8 cellular contexts compared by ENCODE assay signal in genomic region chr1:9542425-9542824, GRCh38. TPM values are rescaled to one million over a fixed set of nuclear protein-coding genes. Genes with fewer than 3 reads are reported as not detected.
DNase-seq lines count a peak whose midpoint lies in the region; ATAC-seq and TF ChIP-seq lines count a peak whose summit lies in the region.
"Had no signal": no experiment of that assay in that cellular context is flagged by ENCODE, and none has a peak within 500 bp of the region (broad histone marks: within the 10 kb centered on the region; RNA-seq: fewer than 3 reads in every experiment).

No MANE protein-coding gene starts in this region.

- peak overlapping the region; percentile 53 for H3K4me3 Mint-ChIP-seq in nephron progenitor cell
- no peak overlapping the region for H3K4me3 Mint-ChIP-seq in glutamatergic neuron (ENCODE audit: unreplicated experiment)

- ATAC-seq in HG02970 (IDR thresholded peaks at IDR 0.05; ENCODE audit: low FRiP score, unreplicated experiment) = no peak

- H3K9me3 Mint-ChIP-seq in nephron progenitor cell (peaks cover 3% of the 10 kb centered on the region), glutamatergic neuron (ENCODE audit: unreplicated experiment) (peaks cover 1% of the 10 kb centered on the region)

- DNase-seq in DMS79 treated with DMSO at 0.1 percent for 48 hours (lab: John Stamatoyannopoulos, UW) (peak; percentile 56), NAMALWA (ENCODE audit: low spot score) (peak; percentile 43), dermis microvascular lymphatic vessel endothelial cell (ENCODE audit: low read depth in 2 of 2) (peak; percentile 43 to 70), nephron progenitor cell (no peak), glutamatergic neuron (no peak)
- no peak for DNase-seq in activated effector memory CD4-positive, alpha-beta T cell treated with anti-CD3 and anti-CD28 coated beads, Interleukin-2, amount 50 U/mL, for 16 hours
- DNase-seq: stimulated activated naive CD4-positive, alpha-beta T cell treated with Interleukin-2 at 50 U/mL for 16 hours had no signal

- H3K4me1 Mint-ChIP-seq in nephron progenitor cell = peaks cover 44% of the 10 kb centered on the region
- H3K4me1 Mint-ChIP-seq in glutamatergic neuron (ENCODE audit: low read depth, unreplicated experiment) = peaks cover 7% of the 10 kb centered on the region

- H3K27ac Mint-ChIP-seq in nephron progenitor cell = no peak overlapping the region
- H3K27ac Mint-ChIP-seq in glutamatergic neuron (ENCODE audit: unreplicated experiment) = no peak overlapping the region

- no peak for TF ChIP-seq CTCF in nephron progenitor cell (IDR thresholded peaks at IDR 0.05)
- no peak for TF ChIP-seq CTCF in glutamatergic neuron (IDR thresholded peaks at IDR 0.05; ENCODE audit: partially characterized antibody, unreplicated experiment)

- H3K27me3 Mint-ChIP-seq in nephron progenitor cell (ENCODE audit: low read depth, poor library complexity) (no peaks in the 10 kb centered on the region), glutamatergic neuron (ENCODE audit: unreplicated experiment) (peaks cover 2% of the 10 kb centered on the region)

- peaks cover 22% of the 10 kb centered on the region for H3K36me3 Mint-ChIP-seq in nephron progenitor cell (ENCODE audit: low read depth)
- no peaks in the 10 kb centered on the region for H3K36me3 Mint-ChIP-seq in glutamatergic neuron (ENCODE audit: unreplicated experiment)

RNA-seq across cellular contexts. Expression of gene SLC25A33, which starts 3.2 kb away (rescaled TPM):
- total RNA-seq in dermis microvascular lymphatic vessel endothelial cell (4.0 and 5.3 TPM in 2 replicates), glutamatergic neuron (ENCODE audit: unreplicated experiment) (4.6 TPM)

RNA-seq across cellular contexts. Expression of gene TMEM201, which starts 46.3 kb away (rescaled TPM):
- 2.7 and 5.3 TPM in 2 replicates for total RNA-seq in dermis microvascular lymphatic vessel endothelial cell
- 35.1 TPM for total RNA-seq in glutamatergic neuron (ENCODE audit: unreplicated experiment)

Comparison
In these comparisons a context has a peak if more than half of its experiments do, and no peak if none do; other contexts are left out.
1. DNase-seq: peak in DMS79 treated with DMSO at 0.1 percent for 48 hours (single experiment), NAMALWA (single experiment) and dermis microvascular lymphatic vessel endothelial cell (2 of 2); none in nephron progenitor cell (single experiment), glutamatergic neuron (single experiment) and activated effector memory CD4-positive, alpha-beta T cell treated with anti-CD3 and anti-CD28 coated beads, Interleukin-2, amount 50 U/mL, for 16 hours (single experiment).